35 cellular contexts compared by ENCODE assay signal in the genomic region with DNA sequence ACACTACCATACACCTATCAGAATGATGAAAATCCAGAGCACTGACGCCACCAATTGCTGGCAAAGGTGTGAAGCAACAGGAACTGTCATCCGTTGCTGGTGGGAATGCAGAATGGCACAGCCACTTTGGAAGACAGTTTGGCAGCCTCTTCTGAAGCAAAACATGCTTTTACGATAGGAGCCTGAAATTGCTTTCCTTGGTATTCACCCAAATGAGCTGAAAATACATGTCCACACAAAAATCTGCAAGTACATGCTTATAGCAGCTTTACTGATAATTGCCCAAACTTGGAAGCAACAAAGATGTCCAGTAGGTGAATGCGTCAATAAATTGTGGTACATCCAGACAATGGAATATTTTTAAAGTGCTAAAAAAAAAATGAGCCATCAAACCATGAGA.
"Had no signal": no experiment of that assay in that cellular context is flagged by ENCODE, and none has a peak within 500 bp of the region (broad histone marks: within the 10 kb centered on the region; RNA-seq: fewer than 3 reads in every experiment).

No MANE protein-coding gene starts in this region.

- H3K27me3 ChIP-seq: ascending aorta had no signal

- H3K27ac Mint-ChIP-seq: activated B cell treated with CpG ODN at 0.5 μM for 24 hours; activated CD8-positive, alpha-beta T cell treated with anti-CD3 and anti-CD28 coated beads for 36 hours; activated naive CD4-positive, alpha-beta T cell treated with anti-CD3 and anti-CD28 coated beads, Interleukin-2, amount 50 U/mL, for 24 hours; activated naive CD8-positive, alpha-beta T cell treated with anti-CD3 and anti-CD28 coated beads, Interleukin-2, amount 10 ng/mL, durations not matched to agents 7 days and 5 days; activated T-cell treated with anti-CD3 and anti-CD28 coated beads, Interleukin-2, amount 50 U/mL, for 72 hours; activated T-helper 17 cell treated with anti-CD3 and anti-CD28 coated beads, Interleukin-2, amount 50 U/mL, for 72 hours had no signal

- H3K4me3 ChIP-seq: ascending aorta, PC-9 had no signal

- H3K4me1 Mint-ChIP-seq: activated B cell treated with CpG ODN at 0.5 μM for 24 hours; activated naive CD4-positive, alpha-beta T cell treated with anti-CD3 and anti-CD28 coated beads, Interleukin-2, amount 50 U/mL, for 24 hours; activated naive CD8-positive, alpha-beta T cell treated with anti-CD3 and anti-CD28 coated beads, Interleukin-2, amount 10 ng/mL, durations not matched to agents 7 days and 5 days; activated T-helper 17 cell treated with anti-CD3 and anti-CD28 coated beads, Interleukin-2, amount 50 U/mL, for 72 hours had no signal

- H3K4me1 ChIP-seq: ascending aorta had no signal

- DNase-seq: activated B cell treated with CpG ODN at 0.5 μM for 24 hours; activated CD4-positive, alpha-beta T cell treated with anti-CD3 and anti-CD28 coated beads for 48 hours; activated CD4-positive, alpha-beta T cell treated with anti-CD3 and anti-CD28 coated beads, Interleukin-2, amount 50 U/mL, for 4 hours; activated CD4-positive, CD25-positive, alpha-beta regulatory T cell treated with anti-CD3 and anti-CD28 coated beads, Interleukin-2, amount 50 U/mL, for 72 hours; activated CD8-positive, alpha-beta T cell treated with anti-CD3 and anti-CD28 coated beads for 36 hours; activated effector memory CD4-positive, alpha-beta T cell treated with anti-CD3 and anti-CD28 coated beads, Interleukin-2, amount 50 U/mL, for 16 hours; activated naive CD4-positive, alpha-beta T cell treated with Interleukin-2 at 50 U/mL for 16 hours; activated naive CD8-positive, alpha-beta T cell treated with anti-CD3 and anti-CD28 coated beads, Interleukin-2, amount 10 ng/mL, durations not matched to agents 7 days and 5 days; activated T-cell treated with anti-CD3 and anti-CD28 coated beads, Interleukin-2, amount 50 U/mL, for 1 hour; activated T-cell treated with anti-CD3 and anti-CD28 coated beads, Interleukin-2, amount 50 U/mL, for 72 hours; amygdala; central memory CD4-positive, alpha-beta T cell; NCI-H1105; NCI-H1417 treated with DMSO at 0.1 percent for 48 hours; NCI-H187 treated with DMSO at 0.1 percent for 48 hours; NCI-H2081; NCI-H2171 treated with DMSO at 0.1 percent for 48 hours; NCI-H2227 treated with DMSO at 0.1 percent for 48 hours; NCI-H446; NCI-H524; NCI-H69; NCI-H82; PC-9; SIG-M5; T-helper 1 cell; T-helper 2 cell; T-helper 9 cell had no signal

- H3K9me3 ChIP-seq: ascending aorta had no signal

- H2AFZ ChIP-seq: PC-9 had no signal

- H3K9me3 Mint-ChIP-seq: activated naive CD4-positive, alpha-beta T cell treated with anti-CD3 and anti-CD28 coated beads, Interleukin-2, amount 50 U/mL, for 24 hours had no signal

- H3K36me3 ChIP-seq: ascending aorta had no signal

- H3K27me3 Mint-ChIP-seq: activated B cell treated with CpG ODN at 0.5 μM for 24 hours; activated CD8-positive, alpha-beta T cell treated with anti-CD3 and anti-CD28 coated beads for 36 hours; activated naive CD4-positive, alpha-beta T cell treated with anti-CD3 and anti-CD28 coated beads, Interleukin-2, amount 50 U/mL, for 24 hours; activated naive CD8-positive, alpha-beta T cell treated with anti-CD3 and anti-CD28 coated beads, Interleukin-2, amount 10 ng/mL, durations not matched to agents 7 days and 5 days; activated T-helper 17 cell treated with anti-CD3 and anti-CD28 coated beads, Interleukin-2, amount 50 U/mL, for 72 hours had no signal

- ATAC-seq: activated CD8-positive, alpha-beta T cell treated with anti-CD3 and anti-CD28 coated beads for 36 hours; activated T-cell treated with anti-CD3 and anti-CD28 coated beads, Interleukin-2, amount 50 U/mL, for 72 hours; activated T-helper 17 cell treated with anti-CD3 and anti-CD28 coated beads, Interleukin-2, amount 50 U/mL, for 72 hours; Right ventricle myocardium inferior; SK-N-SH treated with all-trans-retinoic acid at 6 μM for 48 hours had no signal

- H3K27ac ChIP-seq: ascending aorta, KMS-11, PC-9, RWPE1, VCaP had no signal

- H3K4me2 ChIP-seq: KMS-11, PC-9 had no signal

- H3K36me3 Mint-ChIP-seq: activated naive CD4-positive, alpha-beta T cell treated with anti-CD3 and anti-CD28 coated beads, Interleukin-2, amount 50 U/mL, for 24 hours; activated naive CD8-positive, alpha-beta T cell treated with anti-CD3 and anti-CD28 coated beads, Interleukin-2, amount 10 ng/mL, durations not matched to agents 7 days and 5 days had no signal

- H3K4me3 Mint-ChIP-seq: activated B cell treated with CpG ODN at 0.5 μM for 24 hours; activated CD8-positive, alpha-beta T cell treated with anti-CD3 and anti-CD28 coated beads for 36 hours; activated naive CD4-positive, alpha-beta T cell treated with anti-CD3 and anti-CD28 coated beads, Interleukin-2, amount 50 U/mL, for 24 hours; activated naive CD8-positive, alpha-beta T cell treated with anti-CD3 and anti-CD28 coated beads, Interleukin-2, amount 10 ng/mL, durations not matched to agents 7 days and 5 days; activated T-cell treated with anti-CD3 and anti-CD28 coated beads, Interleukin-2, amount 50 U/mL, for 72 hours; activated T-helper 17 cell treated with anti-CD3 and anti-CD28 coated beads, Interleukin-2, amount 50 U/mL, for 72 hours had no signal
